Comparison of ENCODE assay signal across 1 cellular context in genomic region chrX:110002300-110003166, GRCh38.
TF ChIP-seq lines count a peak whose summit lies in the region.

Gene TMEM164 (plus strand): TSS chrX:110003114. CDS start chrX:110003775, 661 bp downstream.

TF ChIP-seq in HepG2, 621 proteins besides CTCF, POLR2A, EP300 and RAD21 (continued from another document):
- TF ChIP-seq ZNF687 (CRISPR knock-in tag; IDR thresholded peaks at IDR 0.05) = peak; percentile 70
- no peak for TF ChIP-seq CCDC6 (CRISPR knock-in tag; IDR thresholded peaks at IDR 0.05)
- no peak for TF ChIP-seq HMG20A (CRISPR knock-in tag; IDR thresholded peaks at IDR 0.05; ENCODE audit: borderline replicate concordance)
- TF ChIP-seq RNF219 (CRISPR knock-in tag; IDR thresholded peaks at IDR 0.05) = no peak
- peak; percentile 71 for TF ChIP-seq PATZ1 (CRISPR knock-in tag; IDR thresholded peaks at IDR 0.05)
- TF ChIP-seq ZFY (CRISPR knock-in tag; IDR thresholded peaks at IDR 0.05) = 0 out of 2 replicates have a peak, but pooled peaks have one; percentile 18
- 0 out of 2 replicates have a peak, but pooled peaks have one; percentile 35 for TF ChIP-seq ZSCAN25 (CRISPR knock-in tag; IDR thresholded peaks at IDR 0.05)
- no peak for TF ChIP-seq IRF9 (CRISPR knock-in tag; IDR thresholded peaks at IDR 0.05; ENCODE audit: borderline replicate concordance)
- TF ChIP-seq NFKB2 (CRISPR knock-in tag; IDR thresholded peaks at IDR 0.05; ENCODE audit: borderline replicate concordance) = peak; percentile 52; the same call in 1 of the 2 replicates
- no peak for TF ChIP-seq NR2F2 (IDR thresholded peaks at IDR 0.05; ENCODE audit: borderline replicate concordance, low read depth)
- no peak for TF ChIP-seq SATB2 (CRISPR knock-in tag; IDR thresholded peaks at IDR 0.05)
- peak; percentile 29 for TF ChIP-seq SAP130 (CRISPR knock-in tag; IDR thresholded peaks at IDR 0.05; ENCODE audit: low read depth)
- TF ChIP-seq MAX (IDR thresholded peaks at IDR 0.05) = peak; percentile 61
- TF ChIP-seq BRD4 (CRISPR knock-in tag; IDR thresholded peaks at IDR 0.05) = no peak
- TF ChIP-seq ZXDC (CRISPR knock-in tag; IDR thresholded peaks at IDR 0.05) = no peak
- no peak for TF ChIP-seq PAXIP1 (CRISPR knock-in tag; conservative IDR thresholded peaks at IDR 0.05)
- no peak for TF ChIP-seq ZNF180 (CRISPR knock-in tag; IDR thresholded peaks at IDR 0.05; ENCODE audit: borderline replicate concordance, low read depth)
- no peak for TF ChIP-seq GATAD1 (CRISPR knock-in tag; IDR thresholded peaks at IDR 0.05)
- 0 out of 2 replicates have a peak, but pooled peaks have one; percentile 1 for TF ChIP-seq UBTF (CRISPR knock-in tag; IDR thresholded peaks at IDR 0.05)
- TF ChIP-seq ZNF605 (CRISPR knock-in tag; IDR thresholded peaks at IDR 0.05) = no peak
- no peak for TF ChIP-seq ETV6 (CRISPR knock-in tag; conservative IDR thresholded peaks at IDR 0.05)
- 0 out of 2 replicates have a peak, but pooled peaks have one; percentile 6 for TF ChIP-seq MAZ (IDR thresholded peaks at IDR 0.05; ENCODE audit: borderline replicate concordance, low read depth, low read length)
- TF ChIP-seq MAZ (CRISPR knock-in tag; IDR thresholded peaks at IDR 0.05; ENCODE audit: low read depth) = 0 out of 2 replicates have a peak, but pooled peaks have one; percentile 20
- TF ChIP-seq NR0B2 (CRISPR knock-in tag; IDR thresholded peaks at IDR 0.05) = no peak
- no peak for TF ChIP-seq PCBP2 (optimal IDR thresholded peaks at IDR 0.05; ENCODE audit: low read depth, low read length, poor library complexity, severe bottlenecking)
- TF ChIP-seq HNRNPH1 (optimal IDR thresholded peaks at IDR 0.05; ENCODE audit: low read depth, low read length) = no peak
- no peak for TF ChIP-seq MIER2 (CRISPR knock-in tag; IDR thresholded peaks at IDR 0.05)
- TF ChIP-seq POLR2G (IDR thresholded peaks at IDR 0.05; ENCODE audit: low read depth, low read length) = peak; percentile 48; the same call in 1 of the 2 replicates
- peak; percentile 96 for TF ChIP-seq ZNF263 (CRISPR knock-in tag; IDR thresholded peaks at IDR 0.05)
- peak; percentile 79 for TF ChIP-seq ZNF746 (CRISPR knock-in tag; IDR thresholded peaks at IDR 0.05)
- no peak for TF ChIP-seq ZNF468 (CRISPR knock-in tag; IDR thresholded peaks at IDR 0.05)
- TF ChIP-seq MEIS1 (CRISPR knock-in tag; IDR thresholded peaks at IDR 0.05; ENCODE audit: borderline replicate concordance) = no peak
- 0 out of 2 replicates have a peak, but pooled peaks have one; percentile 8 for TF ChIP-seq ZNF574 (CRISPR knock-in tag; IDR thresholded peaks at IDR 0.05)
- no peak for TF ChIP-seq NKX3-1 (CRISPR knock-in tag; IDR thresholded peaks at IDR 0.05)
- TF ChIP-seq HNRNPLL (IDR thresholded peaks at IDR 0.05; ENCODE audit: low read depth, low read length, poor library complexity, severe bottlenecking) = peak; percentile 37
